Comparison of ENCODE assay signal across 9 cellular contexts in genomic region chr17:43543771-43544575, GRCh38. TPM values are rescaled to one million over a fixed set of nuclear protein-coding genes. Genes with fewer than 3 reads are reported as not detected.
DNase-seq lines count a peak whose midpoint lies in the region; TF ChIP-seq lines count a peak whose summit lies in the region.
"Had no signal": no experiment of that assay in that cellular context is flagged by ENCODE, and none has a peak within 500 bp of the region (broad histone marks: within the 10 kb centered on the region; RNA-seq: fewer than 3 reads in every experiment).

No MANE protein-coding gene starts in this region.

- TF ChIP-seq POLR2A in NB4 (IDR thresholded peaks at IDR 0.05; ENCODE audit: extremely low read depth, insufficient read length) (no peak), breast epithelium (IDR thresholded peaks at IDR 0.05) (no peak)

- H3K9me2 ChIP-seq in MM.1S (replicated peaks; ENCODE audit: insufficient read depth, low read length) = no peaks in the 10 kb centered on the region

- peak overlapping the region; percentile 67 to 81 (median 79) for H3K4me3 Mint-ChIP-seq in nephron

- TF ChIP-seq CTCF in GM12872 (IDR thresholded peaks at IDR 0.05; ENCODE audit: insufficient read depth, low read depth, low read length) = peak; percentile 37; the same call in 2 of the 3 replicates
- peak; percentile 11 for TF ChIP-seq CTCF in NB4 (IDR thresholded peaks at IDR 0.05; ENCODE audit: low read depth, low read length)
- TF ChIP-seq CTCF in breast epithelium (IDR thresholded peaks at IDR 0.05) = no peak
- no peak for TF ChIP-seq CTCF in nephron (IDR thresholded peaks at IDR 0.05; ENCODE audit: unreplicated experiment in 3 of 3)
- TF ChIP-seq CTCF in MM.1S (IDR thresholded peaks at IDR 0.05; ENCODE audit: low read length) = no peak

- no peak overlapping the region for H3K4me2 ChIP-seq in MM.1S (ENCODE audit: low read depth, low read length)

- H3K4me1 Mint-ChIP-seq in nephron = peaks cover 41% of the 10 kb centered on the region

- no peaks in the 10 kb centered on the region for H3K79me2 ChIP-seq in MM.1S (ENCODE audit: low read length)

- peaks cover 95% of the 10 kb centered on the region for H3K27me3 Mint-ChIP-seq in nephron (ENCODE audit: low read depth)

- no peaks in the 10 kb centered on the region for H3K27me3 ChIP-seq in breast epithelium
- peaks cover 52% of the 10 kb centered on the region for H3K27me3 ChIP-seq in MM.1S (replicated peaks; ENCODE audit: insufficient read depth, low read length)

- no peaks in the 10 kb centered on the region for H3K36me3 Mint-ChIP-seq in nephron (ENCODE audit: low read depth)

- H3K27ac ChIP-seq in breast epithelium = peak overlapping the region; percentile 35 to 50
- H3K27ac ChIP-seq in MM.1S (ENCODE audit: low read length) = no peak overlapping the region

- H3K9me3 Mint-ChIP-seq in nephron = no peaks in the 10 kb centered on the region

- DNase-seq in NB4 (ENCODE audit: low read depth) (peak; percentile 60), breast epithelium (ENCODE audit: low spot score in 2 of 2) (no peak), hepatic stellate cell (ENCODE audit: low spot score) (no peak), MM.1S (no peak)
- DNase-seq in activated effector memory CD4-positive, alpha-beta T cell treated with Interleukin-2 at 50 U/mL for 16 hours = no peak
- DNase-seq: activated CD4-positive, alpha-beta T cell treated with anti-CD3 and anti-CD28 coated beads, Interleukin-2, amount 50 U/mL, for 1 hour; cortex of kidney had no signal

- H3K9me3 ChIP-seq in breast epithelium = no peaks in the 10 kb centered on the region
- H3K9me3 ChIP-seq in MM.1S (replicated peaks; ENCODE audit: insufficient read depth, low read length) = no peaks in the 10 kb centered on the region

- peak overlapping the region in 1 of 3 experiments; percentile 48 for H3K27ac Mint-ChIP-seq in nephron

- H3K4me1 ChIP-seq in breast epithelium (peaks cover 0 to 9% of the 10 kb centered on the region in 2 donors), MM.1S (ENCODE audit: low read length) (no peaks in the 10 kb centered on the region)

- no peak overlapping the region for H3K9ac ChIP-seq in MM.1S (ENCODE audit: low read length)

- peak overlapping the region; percentile 62 for H3K4me3 ChIP-seq in NB4 (ENCODE audit: low read depth, low read length)
- H3K4me3 ChIP-seq in breast epithelium = peak overlapping the region in 2 of 3 donors; percentile 60 to 83
- H3K4me3 ChIP-seq in MM.1S (ENCODE audit: low read length) = no peak overlapping the region

- H3F3A ChIP-seq in MM.1S (ENCODE audit: insufficient read depth, low read length) = no peaks in the 10 kb centered on the region

- intact Hi-C loops in breast epithelium (cut with DNase I; ENCODE audit: low total_unique reads) = no loop called here

- H3K36me3 ChIP-seq in breast epithelium (no peaks in the 10 kb centered on the region), MM.1S (replicated peaks; ENCODE audit: insufficient read depth, low read length) (no peaks in the 10 kb centered on the region)

- H4K20me1 ChIP-seq in MM.1S (ENCODE audit: insufficient read depth, low read length) = no peaks in the 10 kb centered on the region

- no peak overlapping the region for H2AFZ ChIP-seq in MM.1S (ENCODE audit: low read length)

RNA-seq across cellular contexts. Expression of gene ETV4, which starts 2.2 kb away (rescaled TPM):
- 1 to 10 TPM in 2 of 3 donors, not detected in 1; 2.0 to 2.9 TPM for total RNA-seq in breast epithelium

Comparison
In these comparisons a context has a peak if more than half of its experiments do, and no peak if none do; other contexts are left out.
1. CTCF ChIP-seq: peak in GM12872 (single experiment) and NB4 (single experiment); none in breast epithelium (0 of 3), nephron (0 of 3) and MM.1S (single experiment).